In genomic region chr5:55372130-55372925, GRCh38 we compare ENCODE assay signal across 30 cellular contexts.
"Had no signal": no experiment of that assay in that cellular context is flagged by ENCODE, and none has a peak within 500 bp of the region (broad histone marks: within the 10 kb centered on the region; RNA-seq: fewer than 3 reads in every experiment).

No MANE protein-coding gene starts in this region.

- H3K36me3 ChIP-seq: breast epithelium had no signal

- H3K4me3 ChIP-seq: breast epithelium, pancreas, psoas muscle, smooth muscle cell, stomach, thyroid gland, upper lobe of left lung, vagina had no signal

- H3K9me3 Mint-ChIP-seq: dendritic cell treated with granulocyte-macrophage colony-stimulating factor and Interleukin-4, amounts not matched to agents 40 ng/mL and 50 ng/mL, for 4 days had no signal

- H3K4me1 ChIP-seq: breast epithelium, psoas muscle, stomach, thyroid gland, upper lobe of left lung, vagina had no signal

- H3K27me3 Mint-ChIP-seq: activated CD4-positive, alpha-beta memory T cell treated with anti-CD3 and anti-CD28 coated beads for 36 hours; activated naive CD4-positive, alpha-beta T cell treated with anti-CD3 and anti-CD28 coated beads, Interleukin-2, amount 50 U/mL, for 24 hours; activated naive CD8-positive, alpha-beta T cell treated with anti-CD3 and anti-CD28 coated beads, Interleukin-2, amount 50 U/mL, for 24 hours; activated T-cell treated with anti-CD3 and anti-CD28 coated beads, Interleukin-2, amount 50 U/mL, for 24 hours; activated T-helper 17 cell treated with anti-CD3 and anti-CD28 coated beads, Interleukin-2, amount 50 U/mL, for 72 hours; dendritic cell treated with granulocyte-macrophage colony-stimulating factor and Interleukin-4, amounts not matched to agents 40 ng/mL and 50 ng/mL, for 4 days; naive thymus-derived CD4-positive, alpha-beta T cell; stimulated activated naive B cell treated with anti-CD40 and anti-IgM and Interleukin-4, amounts not matched to agents 10 μg/mL and 1 μg/mL and 100 μg/mL, for 72 hours had no signal

- H3K4me1 Mint-ChIP-seq: activated naive CD4-positive, alpha-beta T cell treated with anti-CD3 and anti-CD28 coated beads, Interleukin-2, amount 50 U/mL, for 24 hours; activated naive CD8-positive, alpha-beta T cell treated with anti-CD3 and anti-CD28 coated beads, Interleukin-2, amount 50 U/mL, for 24 hours; activated T-helper 17 cell treated with anti-CD3 and anti-CD28 coated beads, Interleukin-2, amount 50 U/mL, for 72 hours; mesothelial cell of epicardium; neural crest cell had no signal

- H3K4me2 ChIP-seq: smooth muscle cell had no signal

- H3K9me3 ChIP-seq: pancreas, psoas muscle, thyroid gland, upper lobe of left lung, vagina had no signal

- H3K27ac Mint-ChIP-seq: activated CD4-positive, alpha-beta memory T cell treated with anti-CD3 and anti-CD28 coated beads for 36 hours; activated naive CD4-positive, alpha-beta T cell treated with anti-CD3 and anti-CD28 coated beads, Interleukin-2, amount 50 U/mL, for 24 hours; activated naive CD8-positive, alpha-beta T cell treated with anti-CD3 and anti-CD28 coated beads, Interleukin-2, amount 50 U/mL, for 24 hours; activated T-cell treated with anti-CD3 and anti-CD28 coated beads, Interleukin-2, amount 50 U/mL, for 24 hours; activated T-helper 17 cell treated with anti-CD3 and anti-CD28 coated beads, Interleukin-2, amount 50 U/mL, for 72 hours; dendritic cell treated with granulocyte-macrophage colony-stimulating factor and Interleukin-4, amounts not matched to agents 40 ng/mL and 50 ng/mL, for 4 days; mesothelial cell of epicardium; stimulated activated naive B cell treated with anti-CD40 and anti-IgM and Interleukin-4, amounts not matched to agents 10 μg/mL and 1 μg/mL and 100 μg/mL, for 72 hours had no signal

- H3K27ac ChIP-seq: breast epithelium, psoas muscle, stomach, thyroid gland, upper lobe of left lung, vagina, WERI-Rb-1 had no signal

- FAIRE-seq: endometrium, TTC549 had no signal

- H3K27me3 ChIP-seq: breast epithelium, pancreas, stomach, thyroid gland, upper lobe of left lung, vagina had no signal

- ATAC-seq: activated CD4-positive, CD25-positive, alpha-beta regulatory T cell treated with anti-CD3 and anti-CD28 coated beads, Interleukin-2, amount 50 U/mL, for 24 hours; activated naive CD8-positive, alpha-beta T cell treated with anti-CD3 and anti-CD28 coated beads, Interleukin-2, amount 50 U/mL, for 24 hours; activated T-helper 17 cell treated with anti-CD3 and anti-CD28 coated beads, Interleukin-2, amount 50 U/mL, for 72 hours; left cardiac atrium; naive thymus-derived CD4-positive, alpha-beta T cell; pancreas; stimulated activated naive B cell treated with anti-CD40 and anti-IgM and Interleukin-4, amounts not matched to agents 10 μg/mL and 1 μg/mL and 100 μg/mL, for 72 hours had no signal

- DNase-seq: activated CD4-positive, alpha-beta memory T cell treated with anti-CD3 and anti-CD28 coated beads for 36 hours; activated CD4-positive, alpha-beta T cell treated with anti-CD3 and anti-CD28 coated beads for 48 hours; activated CD8-positive, alpha-beta memory T cell treated with anti-CD3 and anti-CD28 coated beads, Interleukin-2, amount 50 U/mL, for 4 hours; activated naive CD8-positive, alpha-beta T cell treated with anti-CD3 and anti-CD28 coated beads, Interleukin-2, amount 50 U/mL, for 24 hours; activated T-cell treated with anti-CD3 and anti-CD28 coated beads, Interleukin-2, amount 50 U/mL, for 24 hours; central memory CD4-positive, alpha-beta T cell; islet precursor cell; left cardiac atrium; mammary epithelial cell; naive thymus-derived CD4-positive, alpha-beta T cell; nucleus accumbens; pancreas; psoas muscle; stimulated activated CD4-positive, alpha-beta T cell treated with anti-CD3 and anti-CD28 coated beads, Interleukin-1b, Interleukin-23, amount 100 ng/mL, for 48 hours; stimulated activated naive B cell treated with anti-CD40 and anti-IgM and Interleukin-4, amounts not matched to agents 10 μg/mL and 1 μg/mL and 100 μg/mL, for 72 hours; stomach; thyroid gland; upper lobe of left lung; WERI-Rb-1 had no signal

- H3K4me3 Mint-ChIP-seq: activated CD4-positive, alpha-beta memory T cell treated with anti-CD3 and anti-CD28 coated beads for 36 hours; activated naive CD4-positive, alpha-beta T cell treated with anti-CD3 and anti-CD28 coated beads, Interleukin-2, amount 50 U/mL, for 24 hours; activated naive CD8-positive, alpha-beta T cell treated with anti-CD3 and anti-CD28 coated beads, Interleukin-2, amount 50 U/mL, for 24 hours; activated T-cell treated with anti-CD3 and anti-CD28 coated beads, Interleukin-2, amount 50 U/mL, for 24 hours; activated T-helper 17 cell treated with anti-CD3 and anti-CD28 coated beads, Interleukin-2, amount 50 U/mL, for 72 hours; dendritic cell treated with granulocyte-macrophage colony-stimulating factor and Interleukin-4, amounts not matched to agents 40 ng/mL and 50 ng/mL, for 4 days; mesothelial cell of epicardium; naive thymus-derived CD4-positive, alpha-beta T cell; neural crest cell; stimulated activated naive B cell treated with anti-CD40 and anti-IgM and Interleukin-4, amounts not matched to agents 10 μg/mL and 1 μg/mL and 100 μg/mL, for 72 hours had no signal
